In genomic region chr12:93108958-93109357, GRCh38 we compare ENCODE assay signal across 17 cellular contexts.
DNase-seq lines count a peak whose midpoint lies in the region.
"Had no signal": no experiment of that assay in that cellular context is flagged by ENCODE, and none has a peak within 500 bp of the region (broad histone marks: within the 10 kb centered on the region; RNA-seq: fewer than 3 reads in every experiment).

No MANE protein-coding gene starts in this region.

- H3K9me3 ChIP-seq in GM23248 (ENCODE audit: low read depth) (no peaks in the 10 kb centered on the region), skeletal muscle satellite cell (replicated peaks; ENCODE audit: low read length) (no peaks in the 10 kb centered on the region)
- H3K9me3 ChIP-seq: adrenal gland, psoas muscle, uterus had no signal

- H3F3A ChIP-seq in GM23248 (ENCODE audit: insufficient read depth) = peaks cover 32% of the 10 kb centered on the region

- H3K36me3 ChIP-seq in GM23248 (ENCODE audit: low read depth) = no peaks in the 10 kb centered on the region
- H3K36me3 ChIP-seq in skeletal muscle satellite cell (ENCODE audit: insufficient read depth, low read length) = no peaks in the 10 kb centered on the region
- H3K36me3 ChIP-seq: adrenal gland, uterus had no signal

- peak overlapping the region; percentile 79 for H3K4me2 ChIP-seq in GM23248 (ENCODE audit: unreplicated experiment)
- peak overlapping the region; percentile 23 for H3K4me2 ChIP-seq in skeletal muscle satellite cell (ENCODE audit: low read length)

- in situ Hi-C loops in GM23248 (cut with MboI) = no loop called here

- no peaks in the 10 kb centered on the region for H3K27me3 ChIP-seq in GM23248 (replicated peaks; ENCODE audit: insufficient read depth)
- no peaks in the 10 kb centered on the region for H3K27me3 ChIP-seq in skeletal muscle satellite cell (ENCODE audit: control insufficient read depth, insufficient read depth, low read length)
- H3K27me3 ChIP-seq: adrenal gland, uterus had no signal

- no peaks in the 10 kb centered on the region for H4K20me1 ChIP-seq in GM23248 (ENCODE audit: insufficient read depth)

- WGBS in GM23248 (ENCODE audit: low coverage in 1 of 2, low lambda C conversion rate in 2 of 2, missing lambda C conversion rate in 2 of 2), 2 experiments = 12 to 18% methylated on average over 3 of the region's 3 CpGs

- H3K4me1 ChIP-seq in GM23248 (ENCODE audit: insufficient read depth) = peaks cover 42% of the 10 kb centered on the region
- H3K4me1 ChIP-seq in skeletal muscle satellite cell (ENCODE audit: control insufficient read depth, insufficient read depth, low read length) = peaks cover 38% of the 10 kb centered on the region
- H3K4me1 ChIP-seq: adrenal gland, uterus had no signal

- no peaks in the 10 kb centered on the region for H3K9me2 ChIP-seq in GM23248 (ENCODE audit: insufficient read depth)

- peak overlapping the region; percentile 59 for H2AFZ ChIP-seq in GM23248

- H3K79me2 ChIP-seq in GM23248 (ENCODE audit: insufficient read depth) = no peaks in the 10 kb centered on the region

- peak overlapping the region; percentile 31 for H3K4me3 ChIP-seq in GM23248
- H3K4me3 ChIP-seq in skeletal muscle satellite cell (ENCODE audit: low read length) = no peak overlapping the region
- H3K4me3 ChIP-seq: adrenal gland, psoas muscle, uterus had no signal

- H3K27ac ChIP-seq in GM23248 = peak overlapping the region; percentile 38
- H3K27ac ChIP-seq: adrenal gland, psoas muscle, uterus had no signal

- peak overlapping the region; percentile 6; the same call in 1 of the 2 replicates for H3K9ac ChIP-seq in GM23248
- H3K9ac ChIP-seq in skeletal muscle satellite cell (ENCODE audit: low read depth, low read length) = peak overlapping the region; percentile 30

- DNase-seq in GM23248 (peak; percentile 40), amniotic epithelial cell (ENCODE audit: low read depth) (peak; percentile 88), fibroblast of the conjunctiva (ENCODE audit: low read depth) (peak; percentile 56), DMS53 (lab: John Stamatoyannopoulos, UW) (no peak), NCI-H1105 (lab: John Stamatoyannopoulos, UW) (no peak)
- no peak for DNase-seq in stimulated activated CD4-positive, alpha-beta T cell treated with anti-CD3 and anti-CD28 coated beads, Interleukin-15, amount 100 ng/mL, for 24 hours
- DNase-seq: activated CD4-positive, alpha-beta T cell treated with anti-CD3 and anti-CD28 coated beads for 36 hours; activated T-cell treated with anti-CD3 and anti-CD28 coated beads, Interleukin-2, amount 50 U/mL, for 1 hour; adrenal gland; glutamatergic neuron; H7; NCI-H1436; NCI-H526; psoas muscle; T-helper 1 cell; uterus had no signal

Comparison
In these comparisons a context has a peak if more than half of its experiments do, and no peak if none do; other contexts are left out.
1. DNase-seq: peak in GM23248 (single experiment), amniotic epithelial cell (single experiment) and fibroblast of the conjunctiva (single experiment); none in stimulated activated CD4-positive, alpha-beta T cell treated with anti-CD3 and anti-CD28 coated beads, Interleukin-15, amount 100 ng/mL, for 24 hours (single experiment), DMS53 (single experiment) and NCI-H1105 (single experiment).